In genomic region chr1:53656062-53656915, GRCh38 we compare ENCODE assay signal across 13 cellular contexts.
DNase-seq lines count a peak whose midpoint lies in the region; ATAC-seq and TF ChIP-seq lines count a peak whose summit lies in the region.
"Had no signal": no experiment of that assay in that cellular context is flagged by ENCODE, and none has a peak within 500 bp of the region (broad histone marks: within the 10 kb centered on the region; RNA-seq: fewer than 3 reads in every experiment).

No MANE protein-coding gene starts in this region.

- H3K4me3 ChIP-seq in fibroblast of villous mesenchyme (ENCODE audit: low read depth, low read length) = no peak overlapping the region
- no peak overlapping the region for H3K4me3 ChIP-seq in aorta (ENCODE audit: low read length in 2 of 2)

- no peak overlapping the region for H3K27ac Mint-ChIP-seq in activated naive CD8-positive, alpha-beta T cell treated with anti-CD3 and anti-CD28 coated beads for 36 hours
- H3K27ac Mint-ChIP-seq: effector memory CD8-positive, alpha-beta T cell had no signal

- no peak overlapping the region for H3K27ac ChIP-seq in aorta (ENCODE audit: low read depth in 1 of 2, low read length in 2 of 2)

- intact Hi-C loops in cardiac septum (cut with DNase I) = no loop called here
- intact Hi-C loops in left cardiac atrium (cut with DNase I) = no loop called here
- intact Hi-C loops in aorta (cut with DNase I) = no loop called here

- TF ChIP-seq CTCF in fibroblast of villous mesenchyme (IDR thresholded peaks at IDR 0.05; ENCODE audit: insufficient read depth, low read depth, low read length) = no peak

- no peaks in the 10 kb centered on the region for H3K27me3 Mint-ChIP-seq in activated naive CD8-positive, alpha-beta T cell treated with anti-CD3 and anti-CD28 coated beads for 36 hours

- no peaks in the 10 kb centered on the region for H3K4me1 Mint-ChIP-seq in activated naive CD8-positive, alpha-beta T cell treated with anti-CD3 and anti-CD28 coated beads for 36 hours

- H3K9me3 Mint-ChIP-seq in activated naive CD8-positive, alpha-beta T cell treated with anti-CD3 and anti-CD28 coated beads for 36 hours = no peaks in the 10 kb centered on the region
- H3K9me3 Mint-ChIP-seq: effector memory CD8-positive, alpha-beta T cell had no signal

- 60 to 61% methylated on average over 15 of the region's 15 CpGs for WGBS in aorta, 2 donors

- no peaks in the 10 kb centered on the region for H3K4me1 ChIP-seq in aorta (ENCODE audit: control insufficient read depth in 1 of 2, insufficient read depth in 2 of 2, low read length in 2 of 2)

- H3K4me3 Mint-ChIP-seq in activated naive CD8-positive, alpha-beta T cell treated with anti-CD3 and anti-CD28 coated beads for 36 hours = no peak overlapping the region
- H3K4me3 Mint-ChIP-seq: effector memory CD8-positive, alpha-beta T cell had no signal

- no peaks in the 10 kb centered on the region for H3K36me3 ChIP-seq in aorta (ENCODE audit: control insufficient read depth in 1 of 2, insufficient read depth in 2 of 2, low read length in 1 of 2)

- ATAC-seq in left cardiac atrium = no peak
- peak; percentile 83 for ATAC-seq in SK-N-SH treated with all-trans-retinoic acid at 6 μM for 48 hours
- no peak for ATAC-seq in aorta (ENCODE audit: low FRiP score)
- ATAC-seq: effector memory CD8-positive, alpha-beta T cell; HCT116 had no signal

- DNase-seq in cardiac septum (ENCODE audit: low spot score) (peak; percentile 62), left cardiac atrium (no peak), fibroblast of villous mesenchyme (ENCODE audit: low read depth) (peak; percentile 73), aorta (peak; percentile 21 to 26), SIG-M5 (lab: John Stamatoyannopoulos, UW) (no peak)
- no peak for DNase-seq in activated naive CD8-positive, alpha-beta T cell treated with anti-CD3 and anti-CD28 coated beads for 36 hours
- DNase-seq in stimulated activated naive CD4-positive, alpha-beta T cell (lab: John Stamatoyannopoulos, UW) = no peak
- DNase-seq: ACHN; DMS79; effector memory CD8-positive, alpha-beta T cell; stimulated activated CD4-positive, alpha-beta T cell treated with anti-CD3 and anti-CD28 coated beads, Interleukin-1b, Interleukin-23, amount 100 ng/mL, for 48 hours had no signal

- no peaks in the 10 kb centered on the region for H3K9me3 ChIP-seq in aorta (ENCODE audit: control insufficient read depth, low read length)

- H3K36me3 Mint-ChIP-seq in activated naive CD8-positive, alpha-beta T cell treated with anti-CD3 and anti-CD28 coated beads for 36 hours = no peaks in the 10 kb centered on the region

- no peaks in the 10 kb centered on the region for H3K27me3 ChIP-seq in aorta (ENCODE audit: control insufficient read depth in 1 of 2, insufficient read depth in 2 of 2, low read length in 1 of 2)

TF ChIP-seq in SK-N-SH treated with all-trans-retinoic acid at 6 μM for 48 hours, 23 proteins besides CTCF, POLR2A, EP300 and RAD21:
- TF ChIP-seq ZFP30 (CRISPR knock-in tag; IDR thresholded peaks at IDR 0.05) (no peak), TCF4 (CRISPR knock-in tag; IDR thresholded peaks at IDR 0.05; ENCODE audit: borderline replicate concordance) (peak; percentile 15; the same call in 1 of the 2 replicates), ZNF565 (CRISPR knock-in tag; conservative IDR thresholded peaks at IDR 0.05; ENCODE audit: low read depth) (no peak), ZFP3 (CRISPR knock-in tag; IDR thresholded peaks at IDR 0.05) (no peak), CSRNP3 (CRISPR knock-in tag; IDR thresholded peaks at IDR 0.05) (no peak)

Comparison
In these comparisons a context has a peak if more than half of its experiments do, and no peak if none do; other contexts are left out.
1. DNase-seq: peak in cardiac septum (single experiment), fibroblast of villous mesenchyme (single experiment) and aorta (2 of 2); none in left cardiac atrium (single experiment), activated naive CD8-positive, alpha-beta T cell treated with anti-CD3 and anti-CD28 coated beads for 36 hours (single experiment), stimulated activated naive CD4-positive, alpha-beta T cell (0 of 6) and SIG-M5 (single experiment).